ENCODE assay signal across 15 cellular contexts in the genomic region with DNA sequence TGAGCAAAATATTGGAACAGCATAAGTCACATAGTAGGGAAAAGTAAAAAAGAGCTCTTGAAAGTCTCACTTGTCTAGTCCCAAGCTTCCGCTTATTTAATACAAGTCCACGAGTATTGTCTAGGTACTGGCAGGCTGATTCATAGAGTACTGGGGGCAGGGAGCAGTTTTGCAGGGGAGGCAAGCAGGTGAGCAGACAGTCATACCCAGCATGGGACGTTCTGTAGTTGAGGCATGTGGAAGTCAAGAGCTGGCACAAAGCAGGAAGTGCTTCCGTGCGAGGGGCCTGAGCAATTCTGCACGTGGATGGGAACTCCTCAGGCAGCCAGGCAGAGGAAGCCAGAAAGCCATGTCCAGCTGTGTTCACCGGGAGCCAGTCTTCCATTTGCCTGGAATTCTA.
"Had no signal": no experiment of that assay in that cellular context is flagged by ENCODE, and none has a peak within 500 bp of the region (broad histone marks: within the 10 kb centered on the region; RNA-seq: fewer than 3 reads in every experiment).

No MANE protein-coding gene starts in this region.

- ATAC-seq: left lobe of liver; naive thymus-derived CD8-positive, alpha-beta T cell had no signal

- H3K27me3 ChIP-seq: heart left ventricle, sigmoid colon had no signal

- H3K9me3 ChIP-seq: heart left ventricle, sigmoid colon had no signal

- H3K27ac Mint-ChIP-seq: dendritic cell treated with granulocyte-macrophage colony-stimulating factor and Interleukin-4, amounts not matched to agents 40 ng/mL and 50 ng/mL, for 4 days; naive thymus-derived CD8-positive, alpha-beta T cell; type B pancreatic cell had no signal

- DNase-seq: erythroblast; foreskin melanocyte; heart left ventricle; kidney glomerular epithelial cell; mammary epithelial cell; naive thymus-derived CD8-positive, alpha-beta T cell; posterior cingulate gyrus; sigmoid colon; stimulated activated CD4-positive, alpha-beta T cell treated with anti-CD3 and anti-CD28 coated beads, Interleukin-2, amount 100 ng/mL, for 24 hours; stimulated activated CD4-positive, alpha-beta T cell treated with anti-CD3 and anti-CD28 coated beads, Interleukin-4, amount 100 ng/mL, for 4 hours; stimulated activated naive CD4-positive, alpha-beta T cell treated with Interleukin-2 at 50 U/mL for 16 hours had no signal

- H3K9me3 Mint-ChIP-seq: dendritic cell treated with granulocyte-macrophage colony-stimulating factor and Interleukin-4, amounts not matched to agents 40 ng/mL and 50 ng/mL, for 4 days; type B pancreatic cell had no signal

- H3K4me1 Mint-ChIP-seq: naive thymus-derived CD8-positive, alpha-beta T cell had no signal

- H3K27me3 Mint-ChIP-seq: dendritic cell treated with granulocyte-macrophage colony-stimulating factor and Interleukin-4, amounts not matched to agents 40 ng/mL and 50 ng/mL, for 4 days had no signal

- H3K27ac ChIP-seq: heart left ventricle, sigmoid colon, skin epidermis had no signal

- H3K36me3 Mint-ChIP-seq: naive thymus-derived CD8-positive, alpha-beta T cell; type B pancreatic cell had no signal

- H3K4me3 Mint-ChIP-seq: dendritic cell treated with granulocyte-macrophage colony-stimulating factor and Interleukin-4, amounts not matched to agents 40 ng/mL and 50 ng/mL, for 4 days; naive thymus-derived CD8-positive, alpha-beta T cell; type B pancreatic cell had no signal

- H3K36me3 ChIP-seq: heart left ventricle, sigmoid colon had no signal

- H3K4me1 ChIP-seq: sigmoid colon had no signal

- H3K4me3 ChIP-seq: heart left ventricle, sigmoid colon, skin epidermis had no signal
